In the genomic region with DNA sequence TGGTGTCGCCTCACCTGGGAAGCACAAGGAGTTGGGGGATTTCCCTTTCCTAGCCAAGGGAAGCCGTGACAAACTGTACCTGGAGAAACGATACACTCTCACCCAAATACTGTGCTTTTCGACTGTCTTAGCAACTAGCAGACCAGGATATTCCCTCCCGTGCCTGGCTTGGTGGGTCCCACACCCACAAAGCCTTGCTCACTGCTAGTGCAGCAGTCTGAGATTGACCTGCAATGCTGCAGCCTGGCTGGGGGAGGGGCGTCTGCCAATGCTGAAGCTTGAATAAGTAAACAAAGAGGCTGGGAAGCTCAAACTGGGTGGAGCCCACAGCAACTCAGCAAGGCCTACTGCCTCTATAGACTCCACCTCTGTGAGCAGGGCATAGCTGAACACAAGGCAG, we compare ENCODE assay signal across 7 cellular contexts.
A peak's percentile ranks its signal among the peaks of the same experiment; 100 is the strongest.
DNase-seq lines count a peak whose midpoint lies in the region; ATAC-seq and TF ChIP-seq lines count a peak whose summit lies in the region.
"Not testable (repeated sequence)": the region's sequence is repeated elsewhere in the genome, so short reads cannot be mapped to it uniquely, and the experiment has no call there.

No MANE protein-coding gene starts in this region.

- peak; percentile 21; the same call in 1 of the 2 replicates for ATAC-seq in Panc1

- not testable (repeated sequence) for H3K9me3 ChIP-seq in HUES6 (ENCODE audit: control insufficient read depth, insufficient read depth, low read depth, low read length); Panc1 (ENCODE audit: control insufficient read depth, insufficient read depth, low read depth, low read length); colonic mucosa; neural progenitor cell (ENCODE audit: low read depth)

- H3K79me2 ChIP-seq in neural progenitor cell (ENCODE audit: low read depth) = not testable (repeated sequence)

- POLR2A ChIA-PET in Panc1 (lab: Charles Lee) = not testable (repeated sequence)

- not testable (repeated sequence) for H3K27ac ChIP-seq in HUES6 (ENCODE audit: low read depth, low read length); Panc1 (ENCODE audit: low read length); colonic mucosa; neural progenitor cell

- not testable (repeated sequence) for H3K9me3 Mint-ChIP-seq in neural progenitor cell

- BruUV-seq in Panc1 (replicated peaks; lab: Mats Ljungman, UMichigan) = not testable (repeated sequence)

- H3K36me3 ChIP-seq in HUES6 (ENCODE audit: control insufficient read depth, insufficient read depth, low read length); Panc1 (ENCODE audit: control insufficient read depth, insufficient read depth, low read length); colonic mucosa; neural progenitor cell: not testable (repeated sequence)

- not testable (repeated sequence) for H3K4me3 Mint-ChIP-seq in neural progenitor cell

- CTCF ChIA-PET in Panc1 (lab: Charles Lee) = interaction anchor here (1.3 kb wide), 1 partner anchor 9 kb away, joined by 5 read pairs; no protein-coding TSS in a partner anchor

- H3K27me3 Mint-ChIP-seq in neural progenitor cell (ENCODE audit: insufficient read depth, low read depth) = not testable (repeated sequence)

- not testable (repeated sequence) for H3K4me2 ChIP-seq in neural progenitor cell

- in situ Hi-C loops in Panc1 (cut with HindIII; ENCODE audit: low pct_unique_long_range_greater_than_20kb, low sequenced_read_pairs) = not testable (repeated sequence)

- not testable (repeated sequence) for H3K27me3 ChIP-seq in HUES6 (ENCODE audit: control insufficient read depth, insufficient read depth, low read length); Panc1 (ENCODE audit: control insufficient read depth, insufficient read depth, low read length); colonic mucosa; neural progenitor cell

- peak overlapping the region; percentile 97 for H2AFZ ChIP-seq in neural progenitor cell (replicated peaks)

- not testable (repeated sequence) for H3K36me3 Mint-ChIP-seq in neural progenitor cell

- TF ChIP-seq CTCF in Panc1 (IDR thresholded peaks at IDR 0.05); colonic mucosa (IDR thresholded peaks at IDR 0.05); neural progenitor cell (IDR thresholded peaks at IDR 0.05): not testable (repeated sequence)

- H3K4me1 ChIP-seq in HUES6 (ENCODE audit: control insufficient read depth, insufficient read depth, low read length) = peaks cover 13% of the 10 kb centered on the region
- not testable (repeated sequence) for H3K4me1 ChIP-seq in Panc1 (ENCODE audit: control insufficient read depth, insufficient read depth, low read length); colonic mucosa; neural progenitor cell

- H4K20me1 ChIP-seq in neural progenitor cell (ENCODE audit: low read depth) = not testable (repeated sequence)

- peak; percentile 81 for DNase-seq in DMS153 (lab: John Stamatoyannopoulos, UW)
- DNase-seq in NCI-H2227 (lab: John Stamatoyannopoulos, UW; ENCODE audit: unreplicated experiment) = peak; percentile 62
- not testable (repeated sequence) for DNase-seq in Panc1 (ENCODE audit: low read depth, low spot score)
- DNase-seq in colonic mucosa = peak; percentile 36
- DNase-seq in iPS-NIHi11 (ENCODE audit: low spot score) = peak; percentile 7
- peak; percentile 63 for DNase-seq in neural progenitor cell (ENCODE audit: low spot score)

- not testable (repeated sequence) for H3F3A ChIP-seq in neural progenitor cell (ENCODE audit: low read depth)

- H3K4me1 Mint-ChIP-seq in neural progenitor cell = not testable (repeated sequence)

- H3K4me3 ChIP-seq in HUES6 (ENCODE audit: low read depth, low read length) = peak overlapping the region; percentile 45
- peak overlapping the region; percentile 16 to 25; a peak in 3 of 4 replicates for H3K4me3 ChIP-seq in Panc1 (ENCODE audit: low read depth in 2 of 2, low read length in 2 of 2)
- H3K4me3 ChIP-seq in colonic mucosa, neural progenitor cell: not testable (repeated sequence)

- H3K27ac Mint-ChIP-seq in neural progenitor cell = not testable (repeated sequence)

- intact Hi-C loops in Panc1 (cut with micrococcal nuclease; ENCODE audit: unreplicated experiment) (loop anchor here (2.0 to 5.0 kb wide), 2 partner anchors 449 to 967 kb away; partner anchors contain the start of gene FSIP2), colonic mucosa (cut with DNase I) (loop anchor here (5.0 kb wide), 1 partner anchor 447 kb away; the partner anchor contains the start of gene FSIP2)

- not testable (repeated sequence) for H3K9ac ChIP-seq in HUES6 (ENCODE audit: low read length); colonic mucosa (ENCODE audit: low read depth in 2 of 2, low read length in 2 of 2); neural progenitor cell
